Comparison of ENCODE assay signal across 21 cellular contexts in the genomic region with DNA sequence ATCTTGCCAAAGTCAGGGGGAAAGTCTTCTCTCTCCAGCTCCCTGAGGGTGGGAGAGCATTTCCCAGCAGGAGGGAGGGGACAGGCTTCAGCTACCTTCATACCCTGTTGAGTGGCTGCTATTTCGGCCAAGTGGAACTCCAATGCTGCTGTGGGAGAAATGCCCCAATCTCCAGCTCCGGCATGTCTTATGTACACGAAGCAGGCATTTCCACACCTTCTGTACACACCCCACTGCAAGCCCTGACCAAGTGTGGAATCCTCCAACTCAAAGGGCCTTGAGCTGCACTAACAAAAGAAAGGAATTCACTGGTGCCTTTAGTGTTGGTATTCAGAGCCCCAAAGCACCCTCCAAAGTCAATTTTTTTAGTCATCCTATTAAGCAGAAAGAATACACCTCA.
"Had no signal": no experiment of that assay in that cellular context is flagged by ENCODE, and none has a peak within 500 bp of the region (broad histone marks: within the 10 kb centered on the region; RNA-seq: fewer than 3 reads in every experiment).

No MANE protein-coding gene starts in this region.

- DNase-seq: central memory CD4-positive, alpha-beta T cell; cortex of kidney; dorsolateral prefrontal cortex; effector CD8-positive, alpha-beta T cell; gastrocnemius medialis; glutamatergic neuron; islet precursor cell; left ventricle myocardium inferior; mammary epithelial cell; mucosa of descending colon; natural killer cell; occipital lobe; pancreas; right cardiac atrium; stimulated activated CD4-positive, alpha-beta T cell treated with anti-CD3 and anti-CD28 coated beads, Interleukin-4, amount 100 ng/mL, for 24 hours; stimulated activated naive B cell treated with anti-CD40 and anti-IgM and Interleukin-4, amounts not matched to agents 10 μg/mL and 1 μg/mL and 100 μg/mL, for 72 hours; stimulated activated naive CD8-positive, alpha-beta T cell treated with anti-CD3 and anti-CD28 coated beads, Interleukin-15, amount 100 ng/mL, for 72 hours; testis; trophoblast cell; uterus had no signal

- H3K4me1 ChIP-seq: gastrocnemius medialis, left ventricle myocardium inferior, pancreas, testis, uterus had no signal

- H3K4me3 ChIP-seq: dorsolateral prefrontal cortex, gastrocnemius medialis, left ventricle myocardium inferior, mucosa of descending colon, pancreas, smooth muscle cell, testis, uterus had no signal

- H3K27ac ChIP-seq: dorsolateral prefrontal cortex, gastrocnemius medialis, left ventricle myocardium inferior, pancreas, testis had no signal

- ATAC-seq: gastrocnemius medialis; mucosa of descending colon; natural killer cell; pancreas; right cardiac atrium; stimulated activated naive B cell treated with anti-CD40 and anti-IgM and Interleukin-4, amounts not matched to agents 10 μg/mL and 1 μg/mL and 100 μg/mL, for 72 hours; stimulated activated naive CD8-positive, alpha-beta T cell treated with anti-CD3 and anti-CD28 coated beads, Interleukin-15, amount 100 ng/mL, for 72 hours had no signal

- H3K9me3 ChIP-seq: gastrocnemius medialis, left ventricle myocardium inferior, mucosa of descending colon, pancreas, testis, uterus had no signal

- H3K27me3 ChIP-seq: gastrocnemius medialis, pancreas, testis, uterus had no signal

- H3K36me3 ChIP-seq: gastrocnemius medialis, left ventricle myocardium inferior, pancreas, uterus had no signal
